Comparison of ENCODE assay signal across 1 cellular context in the genomic region with DNA sequence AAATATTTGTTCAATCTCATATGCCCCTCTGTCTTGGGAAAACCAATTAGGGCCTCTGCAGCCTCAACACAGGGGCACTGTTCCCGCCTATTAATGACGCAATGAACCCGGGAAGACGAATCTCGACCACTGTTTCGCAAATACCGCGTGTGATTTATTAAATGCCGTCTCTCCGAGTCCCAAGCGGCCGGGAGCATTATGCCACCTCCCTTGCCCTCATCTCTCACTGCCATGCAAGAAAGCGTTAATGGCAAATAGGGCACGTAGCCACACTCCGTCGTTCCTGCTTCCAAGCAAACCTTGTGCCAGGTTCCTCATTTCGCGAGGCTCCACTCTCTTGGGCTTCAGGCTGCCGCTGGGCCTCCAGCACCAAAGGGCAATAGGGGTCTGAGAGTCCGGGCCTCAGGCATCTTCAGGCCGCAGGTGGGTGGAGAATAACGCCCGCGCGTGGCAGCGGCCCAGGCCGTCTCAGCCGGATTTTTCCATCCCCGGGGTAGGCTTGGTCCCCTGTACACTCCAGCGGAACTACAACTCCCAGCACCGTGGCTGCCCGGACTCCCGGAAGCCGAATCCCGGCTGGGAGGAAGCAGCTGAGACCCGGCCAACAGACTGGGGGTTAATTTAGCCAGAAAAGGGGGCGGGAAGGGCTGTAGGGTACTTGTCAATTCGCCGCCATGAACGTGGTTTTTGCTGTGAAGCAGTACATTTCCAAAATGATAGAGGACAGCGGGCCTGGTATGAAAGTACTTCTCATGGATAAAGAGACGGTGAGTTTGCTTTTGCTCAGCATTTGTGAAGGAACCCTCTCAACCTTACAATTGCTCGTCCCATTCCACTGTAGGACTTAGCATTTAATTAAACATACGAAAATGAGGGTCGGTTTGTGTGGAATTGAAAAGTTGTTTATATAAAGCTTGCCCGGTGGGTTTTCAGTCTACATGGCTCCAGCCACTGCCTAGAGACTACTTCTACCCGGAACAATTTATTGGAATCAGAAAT.
TF ChIP-seq lines count a peak whose summit lies in the region.

A gene with protein sequence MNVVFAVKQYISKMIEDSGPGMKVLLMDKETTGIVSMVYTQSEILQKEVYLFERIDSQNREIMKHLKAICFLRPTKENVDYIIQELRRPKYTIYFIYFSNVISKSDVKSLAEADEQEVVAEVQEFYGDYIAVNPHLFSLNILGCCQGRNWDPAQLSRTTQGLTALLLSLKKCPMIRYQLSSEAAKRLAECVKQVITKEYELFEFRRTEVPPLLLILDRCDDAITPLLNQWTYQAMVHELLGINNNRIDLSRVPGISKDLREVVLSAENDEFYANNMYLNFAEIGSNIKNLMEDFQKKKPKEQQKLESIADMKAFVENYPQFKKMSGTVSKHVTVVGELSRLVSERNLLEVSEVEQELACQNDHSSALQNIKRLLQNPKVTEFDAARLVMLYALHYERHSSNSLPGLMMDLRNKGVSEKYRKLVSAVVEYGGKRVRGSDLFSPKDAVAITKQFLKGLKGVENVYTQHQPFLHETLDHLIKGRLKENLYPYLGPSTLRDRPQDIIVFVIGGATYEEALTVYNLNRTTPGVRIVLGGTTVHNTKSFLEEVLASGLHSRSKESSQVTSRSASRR (plus strand): TSS at position 593 of the 999 bp plus-strand sequence. CDS start 82 bp downstream, at position 675.

TF ChIP-seq in HEK293, 187 proteins besides CTCF, POLR2A, EP300 and RAD21 (continued from another document and continues in another):
- TF ChIP-seq, protein P1, sequence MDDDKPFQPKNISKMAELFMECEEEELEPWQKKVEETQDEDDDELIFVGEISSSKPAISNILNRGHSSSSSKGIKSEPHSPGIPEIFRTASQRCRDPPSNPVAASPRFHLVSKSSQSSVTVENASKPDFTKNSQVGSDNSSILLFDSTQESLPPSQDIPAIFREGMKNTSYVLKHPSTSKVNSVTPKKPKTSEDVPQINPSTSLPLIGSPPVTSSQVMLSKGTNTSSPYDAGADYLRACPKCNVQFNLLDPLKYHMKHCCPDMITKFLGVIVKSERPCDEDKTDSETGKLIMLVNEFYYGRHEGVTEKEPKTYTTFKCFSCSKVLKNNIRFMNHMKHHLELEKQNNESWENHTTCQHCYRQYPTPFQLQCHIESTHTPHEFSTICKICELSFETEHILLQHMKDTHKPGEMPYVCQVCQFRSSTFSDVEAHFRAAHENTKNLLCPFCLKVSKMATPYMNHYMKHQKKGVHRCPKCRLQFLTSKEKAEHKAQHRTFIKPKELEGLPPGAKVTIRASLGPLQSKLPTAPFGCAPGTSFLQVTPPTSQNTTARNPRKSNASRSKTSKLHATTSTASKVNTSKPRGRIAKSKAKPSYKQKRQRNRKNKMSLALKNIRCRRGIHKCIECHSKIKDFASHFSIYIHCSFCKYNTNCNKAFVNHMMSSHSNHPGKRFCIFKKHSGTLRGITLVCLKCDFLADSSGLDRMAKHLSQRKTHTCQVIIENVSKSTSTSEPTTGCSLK (tag by site-specific recombination; IDR thresholded peaks at IDR 0.05): no peak
- peak; percentile 82 for TF ChIP-seq KLF9 (tag by site-specific recombination; IDR thresholded peaks at IDR 0.05; ENCODE audit: low read depth)
- TF ChIP-seq, protein P2, sequence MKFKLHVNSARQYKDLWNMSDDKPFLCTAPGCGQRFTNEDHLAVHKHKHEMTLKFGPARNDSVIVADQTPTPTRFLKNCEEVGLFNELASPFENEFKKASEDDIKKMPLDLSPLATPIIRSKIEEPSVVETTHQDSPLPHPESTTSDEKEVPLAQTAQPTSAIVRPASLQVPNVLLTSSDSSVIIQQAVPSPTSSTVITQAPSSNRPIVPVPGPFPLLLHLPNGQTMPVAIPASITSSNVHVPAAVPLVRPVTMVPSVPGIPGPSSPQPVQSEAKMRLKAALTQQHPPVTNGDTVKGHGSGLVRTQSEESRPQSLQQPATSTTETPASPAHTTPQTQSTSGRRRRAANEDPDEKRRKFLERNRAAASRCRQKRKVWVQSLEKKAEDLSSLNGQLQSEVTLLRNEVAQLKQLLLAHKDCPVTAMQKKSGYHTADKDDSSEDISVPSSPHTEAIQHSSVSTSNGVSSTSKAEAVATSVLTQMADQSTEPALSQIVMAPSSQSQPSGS (tag by site-specific recombination; IDR thresholded peaks at IDR 0.05; ENCODE audit: low read depth): peak; percentile 95
- no peak for TF ChIP-seq ZNF416 (tag by site-specific recombination; IDR thresholded peaks at IDR 0.05)
- TF ChIP-seq, protein P3, sequence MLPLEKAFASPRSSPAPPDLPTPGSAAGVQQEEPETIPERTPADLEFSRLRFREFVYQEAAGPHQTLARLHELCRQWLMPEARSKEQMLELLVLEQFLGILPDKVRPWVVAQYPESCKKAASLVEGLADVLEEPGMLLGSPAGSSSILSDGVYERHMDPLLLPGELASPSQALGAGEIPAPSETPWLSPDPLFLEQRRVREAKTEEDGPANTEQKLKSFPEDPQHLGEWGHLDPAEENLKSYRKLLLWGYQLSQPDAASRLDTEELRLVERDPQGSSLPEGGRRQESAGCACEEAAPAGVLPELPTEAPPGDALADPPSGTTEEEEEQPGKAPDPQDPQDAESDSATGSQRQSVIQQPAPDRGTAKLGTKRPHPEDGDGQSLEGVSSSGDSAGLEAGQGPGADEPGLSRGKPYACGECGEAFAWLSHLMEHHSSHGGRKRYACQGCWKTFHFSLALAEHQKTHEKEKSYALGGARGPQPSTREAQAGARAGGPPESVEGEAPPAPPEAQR (tag by site-specific recombination; IDR thresholded peaks at IDR 0.05): peak; percentile 60; the same call in 1 of the 2 replicates
- peak; percentile 23; the same call in 1 of the 2 replicates for TF ChIP-seq KLF1 (tag by site-specific recombination; IDR thresholded peaks at IDR 0.05)
- no peak for TF ChIP-seq ZNF169 (tag by site-specific recombination; IDR thresholded peaks at IDR 0.05)
- TF ChIP-seq, protein P4, sequence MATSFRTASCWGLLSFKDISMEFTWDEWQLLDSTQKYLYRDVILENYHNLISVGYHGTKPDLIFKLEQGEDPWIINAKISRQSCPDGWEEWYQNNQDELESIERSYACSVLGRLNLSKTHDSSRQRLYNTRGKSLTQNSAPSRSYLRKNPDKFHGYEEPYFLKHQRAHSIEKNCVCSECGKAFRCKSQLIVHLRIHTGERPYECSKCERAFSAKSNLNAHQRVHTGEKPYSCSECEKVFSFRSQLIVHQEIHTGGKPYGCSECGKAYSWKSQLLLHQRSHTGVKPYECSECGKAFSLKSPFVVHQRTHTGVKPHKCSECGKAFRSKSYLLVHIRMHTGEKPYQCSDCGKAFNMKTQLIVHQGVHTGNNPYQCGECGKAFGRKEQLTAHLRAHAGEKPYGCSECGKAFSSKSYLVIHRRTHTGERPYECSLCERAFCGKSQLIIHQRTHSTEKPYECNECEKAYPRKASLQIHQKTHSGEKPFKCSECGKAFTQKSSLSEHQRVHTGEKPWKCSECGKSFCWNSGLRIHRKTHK (tag by site-specific recombination; IDR thresholded peaks at IDR 0.05): no peak
- TF ChIP-seq, protein P5, sequence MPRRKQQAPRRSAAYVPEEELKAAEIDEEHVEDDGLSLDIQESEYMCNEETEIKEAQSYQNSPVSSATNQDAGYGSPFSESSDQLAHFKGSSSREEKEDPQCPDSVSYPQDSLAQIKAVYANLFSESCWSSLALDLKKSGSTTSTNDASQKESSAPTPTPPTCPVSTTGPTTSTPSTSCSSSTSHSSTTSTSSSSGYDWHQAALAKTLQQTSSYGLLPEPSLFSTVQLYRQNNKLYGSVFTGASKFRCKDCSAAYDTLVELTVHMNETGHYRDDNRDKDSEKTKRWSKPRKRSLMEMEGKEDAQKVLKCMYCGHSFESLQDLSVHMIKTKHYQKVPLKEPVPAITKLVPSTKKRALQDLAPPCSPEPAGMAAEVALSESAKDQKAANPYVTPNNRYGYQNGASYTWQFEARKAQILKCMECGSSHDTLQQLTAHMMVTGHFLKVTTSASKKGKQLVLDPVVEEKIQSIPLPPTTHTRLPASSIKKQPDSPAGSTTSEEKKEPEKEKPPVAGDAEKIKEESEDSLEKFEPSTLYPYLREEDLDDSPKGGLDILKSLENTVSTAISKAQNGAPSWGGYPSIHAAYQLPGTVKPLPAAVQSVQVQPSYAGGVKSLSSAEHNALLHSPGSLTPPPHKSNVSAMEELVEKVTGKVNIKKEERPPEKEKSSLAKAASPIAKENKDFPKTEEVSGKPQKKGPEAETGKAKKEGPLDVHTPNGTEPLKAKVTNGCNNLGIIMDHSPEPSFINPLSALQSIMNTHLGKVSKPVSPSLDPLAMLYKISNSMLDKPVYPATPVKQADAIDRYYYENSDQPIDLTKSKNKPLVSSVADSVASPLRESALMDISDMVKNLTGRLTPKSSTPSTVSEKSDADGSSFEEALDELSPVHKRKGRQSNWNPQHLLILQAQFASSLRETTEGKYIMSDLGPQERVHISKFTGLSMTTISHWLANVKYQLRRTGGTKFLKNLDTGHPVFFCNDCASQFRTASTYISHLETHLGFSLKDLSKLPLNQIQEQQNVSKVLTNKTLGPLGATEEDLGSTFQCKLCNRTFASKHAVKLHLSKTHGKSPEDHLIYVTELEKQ (tag by site-specific recombination; IDR thresholded peaks at IDR 0.05; ENCODE audit: borderline replicate concordance): 0 out of 2 replicates have a peak, but pooled peaks have one; percentile 41
- peak; percentile 32; the same call in 1 of the 2 replicates for TF ChIP-seq ZBTB7A (tag by site-specific recombination; IDR thresholded peaks at IDR 0.05; ENCODE audit: low read depth)
- no peak for TF ChIP-seq ZNF785 (tag by site-specific recombination; IDR thresholded peaks at IDR 0.05)
- 0 out of 2 replicates have a peak, but pooled peaks have one; percentile 39 for TF ChIP-seq ZNF664 (tag by site-specific recombination; IDR thresholded peaks at IDR 0.05)
- TF ChIP-seq HOXA7 (CRISPR knock-in tag; IDR thresholded peaks at IDR 0.05; ENCODE audit: borderline replicate concordance): no peak
- TF ChIP-seq ZNF354C (tag by site-specific recombination; IDR thresholded peaks at IDR 0.05; ENCODE audit: borderline replicate concordance, low read depth): no peak
- TF ChIP-seq, protein P6, sequence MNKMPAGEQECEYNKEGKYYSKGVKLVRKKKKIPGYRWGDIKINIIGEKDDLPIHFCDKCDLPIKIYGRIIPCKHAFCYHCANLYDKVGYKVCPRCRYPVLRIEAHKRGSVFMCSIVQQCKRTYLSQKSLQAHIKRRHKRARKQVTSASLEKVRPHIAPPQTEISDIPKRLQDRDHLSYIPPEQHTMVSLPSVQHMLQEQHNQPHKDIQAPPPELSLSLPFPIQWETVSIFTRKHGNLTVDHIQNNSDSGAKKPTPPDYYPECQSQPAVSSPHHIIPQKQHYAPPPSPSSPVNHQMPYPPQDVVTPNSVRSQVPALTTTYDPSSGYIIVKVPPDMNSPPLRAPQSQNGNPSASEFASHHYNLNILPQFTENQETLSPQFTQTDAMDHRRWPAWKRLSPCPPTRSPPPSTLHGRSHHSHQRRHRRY (tag by site-specific recombination; IDR thresholded peaks at IDR 0.05): no peak
- TF ChIP-seq, protein P7, sequence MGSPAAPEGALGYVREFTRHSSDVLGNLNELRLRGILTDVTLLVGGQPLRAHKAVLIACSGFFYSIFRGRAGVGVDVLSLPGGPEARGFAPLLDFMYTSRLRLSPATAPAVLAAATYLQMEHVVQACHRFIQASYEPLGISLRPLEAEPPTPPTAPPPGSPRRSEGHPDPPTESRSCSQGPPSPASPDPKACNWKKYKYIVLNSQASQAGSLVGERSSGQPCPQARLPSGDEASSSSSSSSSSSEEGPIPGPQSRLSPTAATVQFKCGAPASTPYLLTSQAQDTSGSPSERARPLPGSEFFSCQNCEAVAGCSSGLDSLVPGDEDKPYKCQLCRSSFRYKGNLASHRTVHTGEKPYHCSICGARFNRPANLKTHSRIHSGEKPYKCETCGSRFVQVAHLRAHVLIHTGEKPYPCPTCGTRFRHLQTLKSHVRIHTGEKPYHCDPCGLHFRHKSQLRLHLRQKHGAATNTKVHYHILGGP (tag by site-specific recombination; IDR thresholded peaks at IDR 0.05): no peak
- TF ChIP-seq, protein P8, sequence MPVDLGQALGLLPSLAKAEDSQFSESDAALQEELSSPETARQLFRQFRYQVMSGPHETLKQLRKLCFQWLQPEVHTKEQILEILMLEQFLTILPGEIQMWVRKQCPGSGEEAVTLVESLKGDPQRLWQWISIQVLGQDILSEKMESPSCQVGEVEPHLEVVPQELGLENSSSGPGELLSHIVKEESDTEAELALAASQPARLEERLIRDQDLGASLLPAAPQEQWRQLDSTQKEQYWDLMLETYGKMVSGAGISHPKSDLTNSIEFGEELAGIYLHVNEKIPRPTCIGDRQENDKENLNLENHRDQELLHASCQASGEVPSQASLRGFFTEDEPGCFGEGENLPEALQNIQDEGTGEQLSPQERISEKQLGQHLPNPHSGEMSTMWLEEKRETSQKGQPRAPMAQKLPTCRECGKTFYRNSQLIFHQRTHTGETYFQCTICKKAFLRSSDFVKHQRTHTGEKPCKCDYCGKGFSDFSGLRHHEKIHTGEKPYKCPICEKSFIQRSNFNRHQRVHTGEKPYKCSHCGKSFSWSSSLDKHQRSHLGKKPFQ (tag by site-specific recombination; IDR thresholded peaks at IDR 0.05): no peak
- no peak for TF ChIP-seq ZNF830 (tag by site-specific recombination; IDR thresholded peaks at IDR 0.05; ENCODE audit: low read depth)
- TF ChIP-seq, protein P9, sequence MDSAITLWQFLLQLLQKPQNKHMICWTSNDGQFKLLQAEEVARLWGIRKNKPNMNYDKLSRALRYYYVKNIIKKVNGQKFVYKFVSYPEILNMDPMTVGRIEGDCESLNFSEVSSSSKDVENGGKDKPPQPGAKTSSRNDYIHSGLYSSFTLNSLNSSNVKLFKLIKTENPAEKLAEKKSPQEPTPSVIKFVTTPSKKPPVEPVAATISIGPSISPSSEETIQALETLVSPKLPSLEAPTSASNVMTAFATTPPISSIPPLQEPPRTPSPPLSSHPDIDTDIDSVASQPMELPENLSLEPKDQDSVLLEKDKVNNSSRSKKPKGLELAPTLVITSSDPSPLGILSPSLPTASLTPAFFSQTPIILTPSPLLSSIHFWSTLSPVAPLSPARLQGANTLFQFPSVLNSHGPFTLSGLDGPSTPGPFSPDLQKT (IDR thresholded peaks at IDR 0.05; ENCODE audit: borderline replicate concordance, low read depth, low read length): no peak
- TF ChIP-seq ZNF112 (tag by site-specific recombination; IDR thresholded peaks at IDR 0.05): no peak
- TF ChIP-seq MEIS1 (CRISPR knock-in tag; IDR thresholded peaks at IDR 0.05; ENCODE audit: borderline replicate concordance): no peak
- no peak for TF ChIP-seq ZNF792 (tag by site-specific recombination; IDR thresholded peaks at IDR 0.05)
- TF ChIP-seq IKZF3 (tag by site-specific recombination; IDR thresholded peaks at IDR 0.05): peak; percentile 97
- peak; percentile 85 for TF ChIP-seq ZNF366 (tag by site-specific recombination; conservative IDR thresholded peaks at IDR 0.05)
- peak; percentile 53; the same call in 1 of the 2 replicates for TF ChIP-seq KLF7 (tag by site-specific recombination; IDR thresholded peaks at IDR 0.05; ENCODE audit: borderline replicate concordance)
- TF ChIP-seq, protein P10, sequence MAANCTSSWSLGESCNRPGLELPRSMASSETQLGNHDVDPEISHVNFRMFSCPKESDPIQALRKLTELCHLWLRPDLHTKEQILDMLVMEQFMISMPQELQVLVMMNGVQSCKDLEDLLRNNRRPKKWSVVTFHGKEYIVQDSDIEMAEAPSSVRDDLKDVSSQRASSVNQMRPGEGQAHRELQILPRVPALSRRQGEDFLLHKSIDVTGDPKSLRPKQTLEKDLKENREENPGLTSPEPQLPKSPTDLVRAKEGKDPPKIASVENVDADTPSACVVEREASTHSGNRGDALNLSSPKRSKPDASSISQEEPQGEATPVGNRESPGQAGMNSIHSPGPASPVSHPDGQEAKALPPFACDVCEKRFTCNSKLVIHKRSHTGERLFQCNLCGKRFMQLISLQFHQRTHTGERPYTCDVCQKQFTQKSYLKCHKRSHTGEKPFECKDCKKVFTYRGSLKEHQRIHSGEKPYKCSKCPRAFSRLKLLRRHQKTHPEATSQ (tag by site-specific recombination; IDR thresholded peaks at IDR 0.05): peak; percentile 76; the same call in 1 of the 2 replicates
- no peak for TF ChIP-seq ZNF37A (tag by site-specific recombination; IDR thresholded peaks at IDR 0.05)
- TF ChIP-seq ZNF768 (tag by site-specific recombination; IDR thresholded peaks at IDR 0.05): no peak
- no peak for TF ChIP-seq ZNF514 (tag by site-specific recombination; IDR thresholded peaks at IDR 0.05)
- no peak for TF ChIP-seq ZFP41 (tag by site-specific recombination; IDR thresholded peaks at IDR 0.05; ENCODE audit: borderline replicate concordance)
